ENCODE assay signal across 8 cellular contexts in the genomic region with DNA sequence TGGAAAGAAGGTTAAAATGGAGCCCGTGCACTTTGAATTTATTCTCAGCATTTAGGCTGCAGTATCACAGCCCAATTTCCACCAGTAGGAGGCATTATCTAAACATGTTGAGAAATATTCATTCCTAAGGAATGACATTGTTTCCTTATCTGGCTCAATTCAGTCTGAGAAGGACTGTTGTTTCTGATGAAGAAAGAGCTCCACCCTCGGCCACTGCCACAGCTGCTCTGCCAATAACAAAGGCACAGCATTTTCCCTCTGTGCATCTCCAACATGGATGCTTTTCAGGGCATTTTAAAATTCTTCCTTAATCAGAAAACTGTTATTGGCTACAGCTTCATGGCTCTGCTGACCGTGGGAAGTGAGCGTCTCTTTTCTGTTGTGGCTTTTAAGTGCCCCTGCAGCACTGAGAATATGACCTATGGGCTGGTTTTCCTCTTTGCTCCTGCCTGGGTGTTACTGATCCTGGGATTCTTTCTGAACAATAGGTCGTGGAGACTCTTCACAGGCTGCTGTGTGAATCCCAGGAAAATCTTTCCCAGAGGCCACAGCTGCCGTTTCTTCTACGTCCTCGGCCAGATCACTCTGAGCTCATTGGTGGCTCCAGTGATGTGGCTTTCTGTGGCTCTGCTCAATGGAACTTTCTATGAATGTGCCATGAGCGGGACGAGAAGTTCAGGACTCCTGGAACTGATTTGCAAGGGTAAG. TPM values are rescaled to one million over a fixed set of nuclear protein-coding genes. Genes with fewer than 3 reads are reported as not detected.
A peak's percentile ranks its signal among the peaks of the same experiment; 100 is the strongest.
DNase-seq lines count a peak whose midpoint lies in the region; ATAC-seq and TF ChIP-seq lines count a peak whose summit lies in the region.

Gene CALHM5 (plus strand): TSS at position 216 of the 708 bp plus-strand sequence. CDS start 58 bp downstream, at position 274.

- TF ChIP-seq EP300 in suprapubic skin (IDR thresholded peaks at IDR 0.05): no peak

- 63% methylated on average over 10 of the region's 10 CpGs for WGBS in HUES64
- 44 to 57% methylated on average over 10 of the region's 10 CpGs for WGBS in body of pancreas, 2 donors
- WGBS in suprapubic skin: 52% methylated on average over 10 of the region's 10 CpGs

- peak; percentile 79 for ATAC-seq in body of pancreas

- peak within 1 kb of the TSS; percentile 42; the same call in 1 of the 2 replicates for H3K27ac ChIP-seq in HUES64 (ENCODE audit: low read depth, low read length)
- H3K27ac ChIP-seq in body of pancreas: peak within 1 kb of the TSS in 3 of 4 donors; percentile 34 to 47 (median 42)
- peak within 1 kb of the TSS; percentile 88 for H3K27ac ChIP-seq in suprapubic skin

- H3K4me1 ChIP-seq in HUES64 (ENCODE audit: insufficient read depth, low read length) (peaks cover 21% of the 10 kb centered on the region), body of pancreas (no peaks in the 10 kb centered on the region), suprapubic skin (no peaks in the 10 kb centered on the region)

- H3K9me3 ChIP-seq in HUES64 (ENCODE audit: insufficient read depth, low read depth, low read length) (no peaks in the 10 kb centered on the region), body of pancreas (no peaks in the 10 kb centered on the region), suprapubic skin (no peaks in the 10 kb centered on the region)

- H3K36me3 ChIP-seq in HUES64 (ENCODE audit: insufficient read depth, low read length): no peaks in the 10 kb centered on the region
- H3K36me3 ChIP-seq in body of pancreas (replicated peaks in 1 of 2; ENCODE audit: insufficient read depth in 1 of 2, low read depth in 2 of 2): no peaks in the 10 kb centered on the region
- no peaks in the 10 kb centered on the region for H3K36me3 ChIP-seq in suprapubic skin

- intact Hi-C loops in body of pancreas (cut with DNase I): no loop called here

- TF ChIP-seq CTCF in body of pancreas (IDR thresholded peaks at IDR 0.05) (peak; percentile 6 to 45 (median 32)), suprapubic skin (IDR thresholded peaks at IDR 0.05) (peak; percentile 13 to 41)

- DNase-seq in Ammon's horn (ENCODE audit: low spot score) (peak; percentile 29), body of pancreas (peak in 3 of 4 donors; percentile 16 to 28 (median 25)), kidney glomerular epithelial cell (lab: John Stamatoyannopoulos, UW) (peak; percentile 69), suprapubic skin (ENCODE audit: low spot score in 2 of 2) (no peak), NCI-H345 treated with DMSO at 0.1 percent for 48 hours (lab: John Stamatoyannopoulos, UW; ENCODE audit: unreplicated experiment) (no peak)
- no peak for DNase-seq in stimulated activated naive CD4-positive, alpha-beta T cell (lab: John Stamatoyannopoulos, UW)
- DNase-seq in stimulated activated CD4-positive, alpha-beta T cell treated with anti-CD3 and anti-CD28 coated beads, Interleukin-12 subunit alpha, Interleukin-12 subunit beta, amount 100 ng/mL, for 4 hours: no peak

- TF ChIP-seq POLR2A in body of pancreas (IDR thresholded peaks at IDR 0.05) (no peak), suprapubic skin (IDR thresholded peaks at IDR 0.05) (no peak)

- no peaks in the 10 kb centered on the region for H3K27me3 ChIP-seq in HUES64 (ENCODE audit: insufficient read depth, low read length)
- no peaks in the 10 kb centered on the region for H3K27me3 ChIP-seq in body of pancreas
- H3K27me3 ChIP-seq in suprapubic skin: no peaks in the 10 kb centered on the region

- H3K9ac ChIP-seq in HUES64 (ENCODE audit: low read depth, low read length): peak within 1 kb of the TSS; percentile 36; the same call in 1 of the 2 replicates

- H3K4me3 ChIP-seq in HUES64 (ENCODE audit: low read length): no peak within 1 kb of the TSS; the same call in 1 of the 2 replicates
- H3K4me3 ChIP-seq in body of pancreas: no peak within 1 kb of the TSS
- H3K4me3 ChIP-seq in suprapubic skin: peak within 1 kb of the TSS; percentile 33

RNA-seq across cellular contexts. Expression of gene CALHM5, which starts in this region (rescaled TPM):
- polyA plus RNA-seq in HUES64 (2013, experiment 1 of 2): 0.30 TPM
- polyA plus RNA-seq in HUES64 (2013, experiment 2 of 2): 0.51 TPM
- total RNA-seq in body of pancreas: under 1 TPM; 0.33 to 0.52 TPM
- 1 to 10 TPM in 3 of 4 donors, under 1 TPM in 1; 0.89 to 5.9 (median 1.4) TPM for total RNA-seq in suprapubic skin

Comparison
In these comparisons a context has a peak if more than half of its experiments do, and no peak if none do; other contexts are left out.
1. Peak in DNase-seq, ATAC-seq and H3K27ac ChIP-seq in body of pancreas; RNA of the gene not detected or under 1 TPM.
2. DNase-seq: peak in Ammon's horn (single experiment) and kidney glomerular epithelial cell (single experiment); none in suprapubic skin (0 of 2), stimulated activated naive CD4-positive, alpha-beta T cell (0 of 6), stimulated activated CD4-positive, alpha-beta T cell treated with anti-CD3 and anti-CD28 coated beads, Interleukin-12 subunit alpha, Interleukin-12 subunit beta, amount 100 ng/mL, for 4 hours (single experiment) and NCI-H345 treated with DMSO at 0.1 percent for 48 hours (single experiment).
3. Peak in every context shown above with its lines, with median percentiles within 50 percentile points of each other: H3K27ac ChIP-seq.